ENCODE assay signal across 9 cellular contexts in genomic region chr5:158431369-158432029, GRCh38.
DNase-seq lines count a peak whose midpoint lies in the region; ATAC-seq and TF ChIP-seq lines count a peak whose summit lies in the region.
"Had no signal": no experiment of that assay in that cellular context is flagged by ENCODE, and none has a peak within 500 bp of the region (broad histone marks: within the 10 kb centered on the region; RNA-seq: fewer than 3 reads in every experiment).

No MANE protein-coding gene starts in this region.

- WGBS in psoas muscle, 3 donors, result 61 to 75% (median 62%) methylated on average over 1 of the region's 1 CpG

- no peaks in the 10 kb centered on the region for H3K27me3 ChIP-seq in psoas muscle (ENCODE audit: insufficient read depth in 3 of 3, low read length in 2 of 3)

- intact Hi-C loops in psoas muscle (cut with DNase I), result no loop called here

- ATAC-seq in GM18517 (IDR thresholded peaks at IDR 0.05; ENCODE audit: unreplicated experiment), result peak; percentile 47
- ATAC-seq in HG03135 (IDR thresholded peaks at IDR 0.05; ENCODE audit: unreplicated experiment), result peak; percentile 52
- ATAC-seq in psoas muscle, result peak in 3 of 4 donors; percentile 57 to 79 (median 58)
- ATAC-seq in HG02840 (IDR thresholded peaks at IDR 0.05; ENCODE audit: low FRiP score, unreplicated experiment), result no peak
- no peak for ATAC-seq in GM18861 (IDR thresholded peaks at IDR 0.05; ENCODE audit: unreplicated experiment)
- ATAC-seq: GM23338 had no signal

- no peaks in the 10 kb centered on the region for H3K4me1 ChIP-seq in psoas muscle

- H3K36me3 ChIP-seq in psoas muscle (ENCODE audit: insufficient read depth in 1 of 2, low read depth in 1 of 2), result no peaks in the 10 kb centered on the region

- no peak for TF ChIP-seq CTCF in psoas muscle (IDR thresholded peaks at IDR 0.05)

- no peaks in the 10 kb centered on the region for H3K9me3 ChIP-seq in psoas muscle

- peak; percentile 46 for DNase-seq in epidermal melanocyte (ENCODE audit: insufficient read length, low spot score)
- DNase-seq in psoas muscle, result no peak
- no peak for DNase-seq in LoVo (ENCODE audit: low spot score)
- DNase-seq in activated effector memory CD4-positive, alpha-beta T cell treated with anti-CD3 and anti-CD28 coated beads, Interleukin-2, amount 50 U/mL, for 16 hours, result no peak

- peak overlapping the region; percentile 7 for H3K27ac ChIP-seq in psoas muscle

- no peak overlapping the region for H3K4me3 ChIP-seq in psoas muscle
- H3K4me3 ChIP-seq: GM23338 had no signal

Comparison
In these comparisons a context has a peak if more than half of its experiments do, and no peak if none do; other contexts are left out.
1. ATAC-seq: peak in GM18517 (single experiment), HG03135 (single experiment) and psoas muscle (3 of 4); none in HG02840 (single experiment) and GM18861 (single experiment).